Comparison of ENCODE assay signal across 17 cellular contexts in genomic region chr4:106594291-106594952, GRCh38.
"Had no signal": no experiment of that assay in that cellular context is flagged by ENCODE, and none has a peak within 500 bp of the region (broad histone marks: within the 10 kb centered on the region; RNA-seq: fewer than 3 reads in every experiment).

No MANE protein-coding gene starts in this region.

- H3K27me3 ChIP-seq: cardiac muscle cell, esophagus muscularis mucosa, heart left ventricle, ovary, thyroid gland had no signal

- H3K4me1 ChIP-seq: esophagus muscularis mucosa, heart left ventricle, thyroid gland had no signal

- H3K9me3 ChIP-seq: esophagus muscularis mucosa, heart left ventricle, ovary, thyroid gland had no signal

- H3K27ac ChIP-seq: cardiac muscle cell, esophagus muscularis mucosa, heart left ventricle, ovary, thyroid gland had no signal

- H3K4me3 Mint-ChIP-seq: activated naive CD4-positive, alpha-beta T cell treated with anti-CD3 and anti-CD28 coated beads for 36 hours; immature natural killer cell; naive B cell; stimulated activated effector memory CD8-positive, alpha-beta T cell treated with anti-CD3 and anti-CD28 coated beads, Interleukin-12 subunit alpha, Interleukin-12 subunit beta, amount 100 ng/mL, for 72 hours had no signal

- ATAC-seq: heart left ventricle; left colon; stimulated activated effector memory CD8-positive, alpha-beta T cell treated with anti-CD3 and anti-CD28 coated beads, Interleukin-12 subunit alpha, Interleukin-12 subunit beta, amount 100 ng/mL, for 72 hours had no signal

- H3K36me3 Mint-ChIP-seq: immature natural killer cell; naive B cell; stimulated activated effector memory CD8-positive, alpha-beta T cell treated with anti-CD3 and anti-CD28 coated beads, Interleukin-12 subunit alpha, Interleukin-12 subunit beta, amount 100 ng/mL, for 72 hours had no signal

- H3K27me3 Mint-ChIP-seq: naive B cell had no signal

- H3K27ac Mint-ChIP-seq: activated naive CD4-positive, alpha-beta T cell treated with anti-CD3 and anti-CD28 coated beads for 36 hours; activated T-helper 2 cell treated with anti-CD3 and anti-CD28 coated beads, Interferon-gamma antibody, Interleukin-2, Interleukin-4, amounts not matched to agents 10 μg/mL and 5 μg/mL and 100 μg/mL, durations not matched to agents 14 hours and 24 hours and 36 hours; immature natural killer cell; naive B cell; stimulated activated effector memory CD8-positive, alpha-beta T cell treated with anti-CD3 and anti-CD28 coated beads, Interleukin-12 subunit alpha, Interleukin-12 subunit beta, amount 100 ng/mL, for 72 hours had no signal

- H3K9me3 Mint-ChIP-seq: activated naive CD4-positive, alpha-beta T cell treated with anti-CD3 and anti-CD28 coated beads for 36 hours; activated T-helper 2 cell treated with anti-CD3 and anti-CD28 coated beads, Interferon-gamma antibody, Interleukin-2, Interleukin-4, amounts not matched to agents 10 μg/mL and 5 μg/mL and 100 μg/mL, durations not matched to agents 14 hours and 24 hours and 36 hours; naive B cell had no signal

- H3K4me1 Mint-ChIP-seq: immature natural killer cell; naive B cell; stimulated activated effector memory CD8-positive, alpha-beta T cell treated with anti-CD3 and anti-CD28 coated beads, Interleukin-12 subunit alpha, Interleukin-12 subunit beta, amount 100 ng/mL, for 72 hours had no signal

- H3K4me3 ChIP-seq: cardiac muscle cell, esophagus muscularis mucosa, heart left ventricle, lung, ovary, thyroid gland had no signal

- H3K36me3 ChIP-seq: cardiac muscle cell, esophagus muscularis mucosa, heart left ventricle, ovary, thyroid gland had no signal

- DNase-seq: activated CD4-positive, alpha-beta T cell treated with anti-CD3 and anti-CD28 coated beads, Interleukin-2, amount 50 U/mL, for 4 hours; activated CD4-positive, CD25-positive, alpha-beta regulatory T cell treated with anti-CD3 and anti-CD28 coated beads, Interleukin-2, amount 50 U/mL, for 72 hours; activated naive CD4-positive, alpha-beta T cell treated with anti-CD3 and anti-CD28 coated beads for 36 hours; foreskin melanocyte; heart left ventricle; immature natural killer cell; left colon; naive B cell; ovary; stimulated activated CD4-positive, alpha-beta T cell treated with anti-CD3 and anti-CD28 coated beads, Interleukin-12 subunit alpha, Interleukin-12 subunit beta, amount 100 ng/mL, for 4 hours; stimulated activated CD4-positive, alpha-beta T cell treated with anti-CD3 and anti-CD28 coated beads, Interleukin-2, amount 100 ng/mL, for 24 hours; thyroid gland had no signal
